In the genomic region with DNA sequence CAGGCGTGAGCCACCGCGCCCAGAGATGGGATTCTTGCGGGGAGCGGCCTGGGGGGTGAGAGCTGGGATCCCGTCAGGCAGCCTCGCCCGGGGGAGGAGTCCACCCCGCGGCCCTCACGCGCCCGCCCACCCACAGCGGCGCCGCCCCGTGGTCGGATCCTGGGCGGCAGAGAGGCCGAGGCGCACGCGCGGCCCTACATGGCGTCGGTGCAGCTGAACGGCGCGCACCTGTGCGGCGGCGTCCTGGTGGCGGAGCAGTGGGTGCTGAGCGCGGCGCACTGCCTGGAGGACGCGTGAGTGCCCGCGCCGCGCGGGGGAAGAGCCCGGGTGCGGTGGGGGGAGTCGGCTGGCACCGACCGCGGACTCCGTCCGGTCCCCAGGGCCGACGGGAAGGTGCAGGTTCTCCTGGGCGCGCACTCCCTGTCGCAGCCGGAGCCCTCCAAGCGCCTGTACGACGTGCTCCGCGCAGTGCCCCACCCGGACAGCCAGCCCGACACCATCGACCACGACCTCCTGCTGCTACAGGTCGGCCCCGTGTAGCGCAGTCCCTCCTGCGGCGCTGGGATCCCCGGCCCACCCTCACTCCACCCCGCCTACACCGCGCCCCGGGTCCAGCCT, we compare ENCODE assay signal across 8 cellular contexts. TPM values are rescaled to one million over a fixed set of nuclear protein-coding genes. Genes with fewer than 3 reads are reported as not detected.
A peak's percentile ranks its signal among the peaks of the same experiment; 100 is the strongest.
DNase-seq lines count a peak whose midpoint lies in the region; ATAC-seq, FAIRE-seq and TF ChIP-seq lines count a peak whose summit lies in the region.

No MANE protein-coding gene starts in this region.

- DNase-seq in DMS53 (lab: John Stamatoyannopoulos, UW), result peak; percentile 87
- peak; percentile 98 for DNase-seq in HuH-7.5 (ENCODE audit: low spot score)
- peak; percentile 26 for DNase-seq in T-helper 22 cell (ENCODE audit: low read depth)
- DNase-seq in bronchial epithelial cell (ENCODE audit: low read depth), result peak; percentile 27
- peak; percentile 87 for DNase-seq in left kidney (ENCODE audit: low read depth, low spot score)
- DNase-seq in stimulated activated CD8-positive, alpha-beta memory T cell treated with anti-CD3 and anti-CD28 coated beads, Interleukin-12 subunit alpha, Interleukin-12 subunit beta, amount 100 ng/mL, for 1 hour (ENCODE audit: low read depth), result peak; percentile 32

- H3K36me3 ChIP-seq in bronchial epithelial cell (ENCODE audit: control insufficient read depth, insufficient read depth, low read length), result no peaks in the 10 kb centered on the region

- no peaks in the 10 kb centered on the region for H3K27me3 ChIP-seq in bronchial epithelial cell (ENCODE audit: control insufficient read depth, insufficient read depth, low read length)

- peak overlapping the region; percentile 36 for H3K4me3 ChIP-seq in bronchial epithelial cell (ENCODE audit: low read depth, low read length)

- no peak for FAIRE-seq in bronchial epithelial cell (lab: Jason Lieb, UNC)

- ATAC-seq in GM19395 (IDR thresholded peaks at IDR 0.05; ENCODE audit: unreplicated experiment), result no peak
- no peak for ATAC-seq in GM18868 (IDR thresholded peaks at IDR 0.05; ENCODE audit: unreplicated experiment)

- TF ChIP-seq CTCF in bronchial epithelial cell (IDR thresholded peaks at IDR 0.05; ENCODE audit: insufficient read depth, low read length, severe bottlenecking), result peak; percentile 24

RNA-seq across cellular contexts. Expression of gene CFD, which starts 1.1 kb away (rescaled TPM):
- 1.2 and 4.2 TPM in 2 replicates for total RNA-seq in bronchial epithelial cell

RNA-seq across cellular contexts. Expression of gene ELANE, which starts 8.5 kb away (rescaled TPM):
- total RNA-seq in bronchial epithelial cell, result not detected in 2 replicates

RNA-seq across cellular contexts. Expression of gene PRTN3, which starts 19.8 kb away (rescaled TPM):
- not detected in 2 replicates for total RNA-seq in bronchial epithelial cell

RNA-seq across cellular contexts. Expression of gene MED16, which starts 32.4 kb away (rescaled TPM):
- total RNA-seq in bronchial epithelial cell, result 9.2 and 12.1 TPM in 2 replicates

RNA-seq across cellular contexts. Expression of gene RNU6-9, which starts 32.7 kb away (rescaled TPM):
- total RNA-seq in bronchial epithelial cell, result not detected in 2 replicates

Comparison
In these comparisons a context has a peak if more than half of its experiments do, and no peak if none do; other contexts are left out.
1. DNase-seq: peak in every context shown above with its lines; median percentile 98 in HuH-7.5; 87 in DMS53; 87 in left kidney; 32 in stimulated activated CD8-positive, alpha-beta memory T cell treated with anti-CD3 and anti-CD28 coated beads, Interleukin-12 subunit alpha, Interleukin-12 subunit beta, amount 100 ng/mL, for 1 hour; 27 in bronchial epithelial cell; 26 in T-helper 22 cell.